Comparison of ENCODE assay signal across 30 cellular contexts in genomic region chrX:113790987-113791386, GRCh38.
"Had no signal": no experiment of that assay in that cellular context is flagged by ENCODE, and none has a peak within 500 bp of the region (broad histone marks: within the 10 kb centered on the region; RNA-seq: fewer than 3 reads in every experiment).

No MANE protein-coding gene starts in this region.

- H3K4me3 Mint-ChIP-seq: activated CD4-positive, alpha-beta memory T cell treated with anti-CD3 and anti-CD28 coated beads, Interleukin-2, amount 10 ng/mL, durations not matched to agents 7 days and 5 days; activated CD8-positive, alpha-beta memory T cell treated with anti-CD3 and anti-CD28 coated beads, Interleukin-2, amount 10 ng/mL, durations not matched to agents 7 days and 5 days; activated naive CD8-positive, alpha-beta T cell treated with anti-CD3 and anti-CD28 coated beads for 36 hours; activated T-cell treated with anti-CD3 and anti-CD28 coated beads, Interleukin-2, amount 50 U/mL, for 72 hours; activated T-helper 17 cell treated with anti-CD3 and anti-CD28 coated beads, Interleukin-2, amount 50 U/mL, for 72 hours; brain had no signal

- H3K9me3 Mint-ChIP-seq: activated CD4-positive, alpha-beta memory T cell treated with anti-CD3 and anti-CD28 coated beads, Interleukin-2, amount 10 ng/mL, durations not matched to agents 7 days and 5 days; activated T-helper 17 cell treated with anti-CD3 and anti-CD28 coated beads, Interleukin-2, amount 50 U/mL, for 72 hours; brain had no signal

- DNase-seq: activated CD4-positive, alpha-beta memory T cell treated with anti-CD3 and anti-CD28 coated beads, Interleukin-2, amount 10 ng/mL, durations not matched to agents 7 days and 5 days; activated CD4-positive, alpha-beta T cell treated with anti-CD3 and anti-CD28 coated beads for 1 hour; activated CD4-positive, alpha-beta T cell treated with anti-CD3 and anti-CD28 coated beads for 48 hours; activated CD4-positive, CD25-positive, alpha-beta regulatory T cell; activated CD8-positive, alpha-beta memory T cell treated with anti-CD3 and anti-CD28 coated beads for 24 hours; activated CD8-positive, alpha-beta memory T cell treated with anti-CD3 and anti-CD28 coated beads, Interleukin-2, amount 10 ng/mL, durations not matched to agents 7 days and 5 days; activated CD8-positive, alpha-beta memory T cell treated with anti-CD3 and anti-CD28 coated beads, Interleukin-2, amount 50 U/mL, for 48 hours; activated effector memory CD4-positive, alpha-beta T cell treated with anti-CD3 and anti-CD28 coated beads, Interleukin-2, amount 50 U/mL, for 16 hours; activated naive CD4-positive, alpha-beta T cell; activated naive CD4-positive, alpha-beta T cell treated with anti-CD3 and anti-CD28 coated beads, Interleukin-2, amount 50 U/mL, for 16 hours; activated naive CD8-positive, alpha-beta T cell treated with anti-CD3 and anti-CD28 coated beads for 36 hours; activated T-cell treated with anti-CD3 and anti-CD28 coated beads, Interleukin-2, amount 50 U/mL, for 72 hours; caudate nucleus; cerebellar nuclear complex; NCI-H1105; NCI-H1417 treated with DMSO at 0.1 percent for 48 hours; NCI-H187 treated with DMSO at 0.1 percent for 48 hours; NCI-H2081; NCI-H2171 treated with DMSO at 0.1 percent for 48 hours; NCI-H2227 treated with DMSO at 0.1 percent for 48 hours; NCI-H446; NCI-H510A treated with DMSO at 0.1 percent for 48 hours; NCI-H69; RPMI8226; SHP77 treated with DMSO at 0.1 percent for 48 hours; T1000; WERI-Rb-1 had no signal

- ATAC-seq: activated CD8-positive, alpha-beta memory T cell treated with anti-CD3 and anti-CD28 coated beads, Interleukin-2, amount 10 ng/mL, durations not matched to agents 7 days and 5 days; activated T-cell treated with anti-CD3 and anti-CD28 coated beads, Interleukin-2, amount 50 U/mL, for 72 hours; activated T-helper 17 cell treated with anti-CD3 and anti-CD28 coated beads, Interleukin-2, amount 50 U/mL, for 72 hours; Panc1 had no signal

- H3K4me1 Mint-ChIP-seq: activated CD4-positive, alpha-beta memory T cell treated with anti-CD3 and anti-CD28 coated beads, Interleukin-2, amount 10 ng/mL, durations not matched to agents 7 days and 5 days; activated CD8-positive, alpha-beta memory T cell treated with anti-CD3 and anti-CD28 coated beads, Interleukin-2, amount 10 ng/mL, durations not matched to agents 7 days and 5 days; activated naive CD8-positive, alpha-beta T cell treated with anti-CD3 and anti-CD28 coated beads for 36 hours; activated T-helper 17 cell treated with anti-CD3 and anti-CD28 coated beads, Interleukin-2, amount 50 U/mL, for 72 hours had no signal

- H3K36me3 Mint-ChIP-seq: activated CD8-positive, alpha-beta memory T cell treated with anti-CD3 and anti-CD28 coated beads, Interleukin-2, amount 10 ng/mL, durations not matched to agents 7 days and 5 days; activated naive CD8-positive, alpha-beta T cell treated with anti-CD3 and anti-CD28 coated beads for 36 hours; brain had no signal

- H3K27ac Mint-ChIP-seq: activated CD4-positive, alpha-beta memory T cell treated with anti-CD3 and anti-CD28 coated beads, Interleukin-2, amount 10 ng/mL, durations not matched to agents 7 days and 5 days; activated CD8-positive, alpha-beta memory T cell treated with anti-CD3 and anti-CD28 coated beads, Interleukin-2, amount 10 ng/mL, durations not matched to agents 7 days and 5 days; activated naive CD8-positive, alpha-beta T cell treated with anti-CD3 and anti-CD28 coated beads for 36 hours; activated T-cell treated with anti-CD3 and anti-CD28 coated beads, Interleukin-2, amount 50 U/mL, for 72 hours; activated T-helper 17 cell treated with anti-CD3 and anti-CD28 coated beads, Interleukin-2, amount 50 U/mL, for 72 hours; brain had no signal

- H3K27me3 Mint-ChIP-seq: activated CD4-positive, alpha-beta memory T cell treated with anti-CD3 and anti-CD28 coated beads, Interleukin-2, amount 10 ng/mL, durations not matched to agents 7 days and 5 days; activated CD8-positive, alpha-beta memory T cell treated with anti-CD3 and anti-CD28 coated beads, Interleukin-2, amount 10 ng/mL, durations not matched to agents 7 days and 5 days; activated naive CD8-positive, alpha-beta T cell treated with anti-CD3 and anti-CD28 coated beads for 36 hours; activated T-helper 17 cell treated with anti-CD3 and anti-CD28 coated beads, Interleukin-2, amount 50 U/mL, for 72 hours; brain had no signal
